In genomic region chr15:85542895-85543331, GRCh38 we compare ENCODE assay signal across 9 cellular contexts.
DNase-seq lines count a peak whose midpoint lies in the region; ATAC-seq, FAIRE-seq and TF ChIP-seq lines count a peak whose summit lies in the region.
"Had no signal": no experiment of that assay in that cellular context is flagged by ENCODE, and none has a peak within 500 bp of the region (broad histone marks: within the 10 kb centered on the region; RNA-seq: fewer than 3 reads in every experiment).

No MANE protein-coding gene starts in this region.

- peaks cover 8% of the 10 kb centered on the region; the same call in 1 of the 2 replicates for H3K4me1 ChIP-seq in GM23338 (ENCODE audit: insufficient read depth)
- peaks cover 69% of the 10 kb centered on the region for H3K4me1 ChIP-seq in OCI-LY3 (ENCODE audit: low read length)
- peaks cover 46% of the 10 kb centered on the region for H3K4me1 ChIP-seq in mucosa of descending colon (ENCODE audit: low read depth)
- H3K4me1 ChIP-seq in kidney (ENCODE audit: control insufficient read depth in 1 of 2, insufficient read depth in 1 of 2, low read depth in 1 of 2, low read length in 2 of 2): peaks cover 0 to 7% of the 10 kb centered on the region in 2 donors

- H3K36me3 ChIP-seq in GM23338 (ENCODE audit: insufficient read depth): peaks cover 3% of the 10 kb centered on the region; the same call in 1 of the 2 replicates
- H3K36me3 ChIP-seq in OCI-LY3 (replicated peaks; ENCODE audit: low read depth, low read length): peaks cover 5% of the 10 kb centered on the region
- peaks cover 4% of the 10 kb centered on the region for H3K36me3 ChIP-seq in mucosa of descending colon (ENCODE audit: low read depth)
- no peaks in the 10 kb centered on the region for H3K36me3 ChIP-seq in kidney (ENCODE audit: control insufficient read depth in 1 of 2, insufficient read depth in 2 of 2, low read length in 2 of 2)

- CTCF ChIA-PET in Calu3 (lab: Charles Lee): interaction anchor here (0.6 to 2.9 kb wide), 10 partner anchors 30 to 212 kb away, joined by 3 to 19 read pairs (median 4); no protein-coding TSS in a partner anchor
- CTCF ChIA-PET in T-cell (lab: Charles Lee): interaction anchor here in 1 of 2 donors (0.6 to 1.7 kb wide), 2 partner anchors 13 to 38 kb away, joined by 3 to 5 read pairs; no protein-coding TSS in a partner anchor

- no peak for FAIRE-seq in kidney (lab: Jason Lieb, UNC)

- no peaks in the 10 kb centered on the region for H3F3A ChIP-seq in GM23338 (replicated peaks; ENCODE audit: low read depth)

- H3K4me1 Mint-ChIP-seq in Calu3 (ENCODE audit: low read depth, unreplicated experiment) (peaks cover 81% of the 10 kb centered on the region), GM23338 (peaks cover 19% of the 10 kb centered on the region), T-cell (peaks cover 72 to 85% (median 82%) of the 10 kb centered on the region in 3 donors)

- H3K9me3 Mint-ChIP-seq in Calu3 (ENCODE audit: low read depth, unreplicated experiment) (no peaks in the 10 kb centered on the region), GM23338 (no peaks in the 10 kb centered on the region), T-cell (no peaks in the 10 kb centered on the region)

- ATAC-seq in GM23338: no peak
- ATAC-seq in mucosa of descending colon: peak; percentile 66
- ATAC-seq in T-cell (replicated peaks in 1 of 4): no peak
- no peak for ATAC-seq in GM19467 (IDR thresholded peaks at IDR 0.05; ENCODE audit: unreplicated experiment)

- intact Hi-C loops in Calu3 (cut with micrococcal nuclease; ENCODE audit: unreplicated experiment) (loop anchor here (2.0 to 5.0 kb wide), 2 partner anchors 40 to 119 kb away; no protein-coding TSS in a partner anchor), mucosa of descending colon (cut with DNase I, micrococcal nuclease) (no loop called here), kidney (cut with DNase I) (no loop called here)

- H3K9ac ChIP-seq in OCI-LY3 (ENCODE audit: low read length): no peak overlapping the region
- no peak overlapping the region for H3K9ac ChIP-seq in kidney (ENCODE audit: low read length in 2 of 2)

- H3K27me3 ChIP-seq in GM23338 (ENCODE audit: insufficient read depth): no peaks in the 10 kb centered on the region
- H3K27me3 ChIP-seq in OCI-LY3 (ENCODE audit: low read depth, low read length): no peaks in the 10 kb centered on the region
- H3K27me3 ChIP-seq: SJSA1 had no signal

- H3K36me3 Mint-ChIP-seq in Calu3 (ENCODE audit: insufficient read depth, unreplicated experiment) (peaks cover 24% of the 10 kb centered on the region), GM23338 (ENCODE audit: low read depth) (no peaks in the 10 kb centered on the region; the same call in 2 of the 3 replicates), T-cell (peaks cover 48% of the 10 kb centered on the region)

- H3K27ac ChIP-seq in GM23338 (ENCODE audit: low read depth) (0 out of 2 replicates have a peak overlapping the region, but pooled peaks have one; percentile 39), OCI-LY3 (ENCODE audit: low read length) (peak overlapping the region; percentile 6; the same call in 1 of the 2 replicates), kidney (ENCODE audit: low read depth in 2 of 2, low read length in 2 of 2) (no peak overlapping the region)
- H3K27ac ChIP-seq: SJSA1 had no signal

- BruUV-seq in Calu3 (replicated peaks; lab: Mats Ljungman, UMichigan): no TSS peak

- POLR2A ChIA-PET in T-cell (lab: Charles Lee): interaction anchor here (0.9 to 1.1 kb wide), 3 partner anchors 10 to 51 kb away, joined by 3 to 4 read pairs (median 3); no protein-coding TSS in a partner anchor

- H3K4me2 ChIP-seq in GM23338 (no peak overlapping the region), OCI-LY3 (ENCODE audit: low read length) (peak overlapping the region; percentile 71)

- TF ChIP-seq CTCF in Calu3 (IDR thresholded peaks at IDR 0.05; ENCODE audit: unreplicated experiment) (no peak), GM23338 (conservative IDR thresholded peaks at IDR 0.05; ENCODE audit: low read depth in 2 of 2) (no peak), OCI-LY3 (IDR thresholded peaks at IDR 0.05; ENCODE audit: low read depth, low read length) (no peak), mucosa of descending colon (IDR thresholded peaks at IDR 0.05) (no peak), kidney (IDR thresholded peaks at IDR 0.05; ENCODE audit: borderline replicate concordance, extremely low read depth, insufficient read depth) (no peak)

- no peaks in the 10 kb centered on the region for H3K9me2 ChIP-seq in GM23338 (ENCODE audit: insufficient read depth)

- H3K4me3 Mint-ChIP-seq in Calu3 (ENCODE audit: low read depth, unreplicated experiment) (peak overlapping the region; percentile 25), GM23338 (no peak overlapping the region), T-cell (peak overlapping the region in 1 of 3 donors; percentile 69)

- no peak overlapping the region for H2AFZ ChIP-seq in GM23338
- no peak overlapping the region for H2AFZ ChIP-seq in OCI-LY3 (ENCODE audit: low read depth, low read length)

- H3K27ac Mint-ChIP-seq in Calu3 (ENCODE audit: unreplicated experiment): peak overlapping the region; percentile 70
- no peak overlapping the region for H3K27ac Mint-ChIP-seq in GM23338
- peak overlapping the region in 1 of 2 donors; percentile 26 for H3K27ac Mint-ChIP-seq in T-cell

- no peak overlapping the region for H3K4me3 ChIP-seq in GM23338
- peak overlapping the region; percentile 41 for H3K4me3 ChIP-seq in OCI-LY3 (ENCODE audit: low read length)
- H3K4me3 ChIP-seq in mucosa of descending colon: no peak overlapping the region
- H3K4me3 ChIP-seq in kidney (ENCODE audit: low read length in 2 of 2): no peak overlapping the region
- H3K4me3 ChIP-seq: SJSA1 had no signal

- H3K9me3 ChIP-seq in OCI-LY3 (ENCODE audit: insufficient read depth, low read length) (no peaks in the 10 kb centered on the region), mucosa of descending colon (no peaks in the 10 kb centered on the region), kidney (ENCODE audit: control insufficient read depth in 1 of 2, low read length in 2 of 2) (no peaks in the 10 kb centered on the region)
- H3K9me3 ChIP-seq: SJSA1 had no signal

- DNase-seq in Calu3 (peak; percentile 25), GM23338 (ENCODE audit: low spot score) (no peak), mucosa of descending colon (peak in 1 of 3 donors; percentile 25), T-cell (no peak), AML-193 (lab: John Stamatoyannopoulos, UW) (no peak), kidney (no peak)

- H3K27me3 Mint-ChIP-seq in Calu3 (ENCODE audit: unreplicated experiment): no peaks in the 10 kb centered on the region
- H3K27me3 Mint-ChIP-seq in GM23338 (ENCODE audit: insufficient read depth, low read depth, poor library complexity): no peaks in the 10 kb centered on the region
- no peaks in the 10 kb centered on the region for H3K27me3 Mint-ChIP-seq in T-cell

- H3K79me2 ChIP-seq in GM23338 (replicated peaks; ENCODE audit: insufficient read depth): peaks cover 3% of the 10 kb centered on the region
- H3K79me2 ChIP-seq in OCI-LY3 (ENCODE audit: low read length): no peaks in the 10 kb centered on the region; the same call in 1 of the 2 replicates

- H4K20me1 ChIP-seq in GM23338 (replicated peaks; ENCODE audit: insufficient read depth) (0 out of 2 replicates have a peak, but pooled peaks cover 3% of the 10 kb centered on the region), OCI-LY3 (ENCODE audit: insufficient read depth, low read length) (peaks cover 18% of the 10 kb centered on the region; the same call in 1 of the 2 replicates)

TF ChIP-seq in GM23338, 12 proteins besides CTCF, POLR2A, EP300 and RAD21 (continues in another document):
- TF ChIP-seq STAT1 (IDR thresholded peaks at IDR 0.05; ENCODE audit: unreplicated experiment): no peak
- TF ChIP-seq REST (IDR thresholded peaks at IDR 0.05; ENCODE audit: unreplicated experiment): no peak
- TF ChIP-seq ZNF114 (CRISPR knock-in tag; IDR thresholded peaks at IDR 0.05): no peak

Comparison
In these comparisons a context has a peak if more than half of its experiments do, and no peak if none do; other contexts are left out.
1. H3K27ac ChIP-seq: peak in GM23338 (single experiment) and OCI-LY3 (single experiment); none in kidney (0 of 2).